ENCODE assay signal across 22 cellular contexts in genomic region chr2:120805590-120805989, GRCh38.
"Had no signal": no experiment of that assay in that cellular context is flagged by ENCODE, and none has a peak within 500 bp of the region (broad histone marks: within the 10 kb centered on the region; RNA-seq: fewer than 3 reads in every experiment).

No MANE protein-coding gene starts in this region.

- ATAC-seq: activated naive CD4-positive, alpha-beta T cell treated with anti-CD3 and anti-CD28 coated beads, Interleukin-2, amount 50 U/mL, for 72 hours; activated T-helper 17 cell treated with anti-CD3 and anti-CD28 coated beads, Interleukin-2, amount 50 U/mL, for 72 hours; natural killer cell treated with Interleukin-12 subunit alpha and Interleukin-12 subunit beta and Interleukin-15 and Interleukin-18, amount 100 ng/mL, for 72 hours; sciatic nerve; WTC11 had no signal

- H3K4me1 ChIP-seq: uterus had no signal

- DNase-seq: activated CD4-positive, alpha-beta T cell treated with anti-CD3 and anti-CD28 coated beads, Interleukin-2, amount 50 U/mL, for 4 hours; activated CD8-positive, alpha-beta memory T cell treated with anti-CD3 and anti-CD28 coated beads for 24 hours; activated CD8-positive, alpha-beta memory T cell treated with anti-CD3 and anti-CD28 coated beads, Interleukin-2, amount 50 U/mL, for 4 hours; activated T-cell treated with anti-CD3 and anti-CD28 coated beads, Interleukin-2, amount 50 U/mL, for 24 hours; aorta; central memory CD4-positive, alpha-beta T cell; effector memory CD4-positive, alpha-beta T cell; esophagus squamous epithelium; foreskin fibroblast; hippocampal formation; left ventricle myocardium inferior; mammary epithelial cell; stimulated activated CD4-positive, alpha-beta T cell treated with anti-CD3 and anti-CD28 coated beads, Interleukin-4, amount 100 ng/mL, for 24 hours; stimulated activated naive CD4-positive, alpha-beta T cell treated with Interleukin-2 at 50 U/mL for 16 hours; T1000; thyroid gland; uterus had no signal

- H3K27ac ChIP-seq: esophagus squamous epithelium, left ventricle myocardium inferior, thyroid gland, uterus had no signal

- H3K36me3 ChIP-seq: esophagus squamous epithelium, left ventricle myocardium inferior, thyroid gland, uterus had no signal

- H3K27me3 ChIP-seq: uterus had no signal

- H3K9me3 ChIP-seq: esophagus squamous epithelium, left ventricle myocardium inferior, thyroid gland, uterus had no signal

- H3K4me3 ChIP-seq: esophagus squamous epithelium, left ventricle myocardium inferior, thyroid gland, uterus had no signal
